In genomic region chr1:75630004-75630403, GRCh38 we compare ENCODE assay signal across 24 cellular contexts. TPM values are rescaled to one million over a fixed set of nuclear protein-coding genes. Genes with fewer than 3 reads are reported as not detected.
A peak's percentile ranks its signal among the peaks of the same experiment; 100 is the strongest.
DNase-seq lines count a peak whose midpoint lies in the region; ATAC-seq, FAIRE-seq and TF ChIP-seq lines count a peak whose summit lies in the region.
"Had no signal": no experiment of that assay in that cellular context is flagged by ENCODE, and none has a peak within 500 bp of the region (broad histone marks: within the 10 kb centered on the region; RNA-seq: fewer than 3 reads in every experiment).

No MANE protein-coding gene starts in this region.

- H3K4ac ChIP-seq in neuronal stem cell (ENCODE audit: low read length): no peak overlapping the region

- in situ Hi-C loops in K562 (cut with MboI): no loop called here

- no peak overlapping the region for H3K27ac ChIP-seq in K562 (ENCODE audit: extremely low read depth, low read depth, low read length)
- H3K27ac ChIP-seq in neuronal stem cell (replicated peaks; ENCODE audit: low read length): no peak overlapping the region
- no peak overlapping the region for H3K27ac ChIP-seq in small intestine (ENCODE audit: low read depth in 1 of 2, low read length in 1 of 2)
- H3K27ac ChIP-seq: body of pancreas, parathyroid adenoma, Peyer's patch, right atrium auricular region, tibial artery had no signal

- TF ChIP-seq RAD21 in K562 (CRISPR knock-in tag; conservative IDR thresholded peaks at IDR 0.05 in 1 of 2, IDR thresholded peaks at IDR 0.05 in 1 of 2): no peak

- no peak overlapping the region for H2BK15ac ChIP-seq in neuronal stem cell (ENCODE audit: low read length)

- no peak overlapping the region for H3K4me3 ChIP-seq in K562
- H3K4me3 ChIP-seq in neuronal stem cell (ENCODE audit: low read length in 2 of 2): no peak overlapping the region
- H3K4me3 ChIP-seq in small intestine (ENCODE audit: low read depth in 1 of 2, low read length in 2 of 2): no peak overlapping the region
- H3K4me3 ChIP-seq: body of pancreas, HAP-1, Peyer's patch, right atrium auricular region, tibial artery had no signal

- H2AFZ ChIP-seq in K562 (ENCODE audit: low read depth, low read length) (no peak overlapping the region), neuronal stem cell (ENCODE audit: low read length) (no peak overlapping the region)
- H2AFZ ChIP-seq: parathyroid adenoma had no signal

- H2BK5ac ChIP-seq in neuronal stem cell (ENCODE audit: low read length): no peak overlapping the region

- H3K4me2 ChIP-seq in K562 (ENCODE audit: insufficient read depth, low read length) (no peak overlapping the region), neuronal stem cell (ENCODE audit: insufficient read depth, low read length, poor library complexity, severe bottlenecking) (no peak overlapping the region)

- H3K9me1 ChIP-seq in K562 (ENCODE audit: control insufficient read depth, insufficient read depth, low read length): no peaks in the 10 kb centered on the region

- H4K91ac ChIP-seq in neuronal stem cell (ENCODE audit: low read depth, low read length, poor library complexity): no peak overlapping the region

- no peak overlapping the region for H3K18ac ChIP-seq in neuronal stem cell (ENCODE audit: low read length)

- TF ChIP-seq EP300 in K562 (IDR thresholded peaks at IDR 0.05; ENCODE audit: low read length): no peak

- no peaks in the 10 kb centered on the region for H3K79me1 ChIP-seq in neuronal stem cell (ENCODE audit: low read depth, low read length)

- H3K23ac ChIP-seq in neuronal stem cell (ENCODE audit: low read depth, low read length, poor library complexity): no peak overlapping the region

- H4K8ac ChIP-seq in neuronal stem cell (ENCODE audit: low read depth, low read length): no peak overlapping the region

- no TSS peak for BruUV-seq in K562 (replicated peaks; lab: Mats Ljungman, UMichigan)

- 0% methylated on average over 1 of the region's 1 CpG for WGBS in K562 (ENCODE audit: insufficient coverage, low coverage, missing lambda C conversion rate)
- no CpG with 5 or more reads among the region's 1 CpG for WGBS in neuronal stem cell (ENCODE audit: extremely low coverage in 2 of 2, insufficient read length in 2 of 2, insufficient replicate concordance in 1 of 2), 2 donors
- WGBS in small intestine, 3 donors: 13 to 28% (median 15%) methylated on average over 1 of the region's 1 CpG

- POLR2A ChIA-PET in K562 (lab: Yijun Ruan, JAX): interaction anchor here (0.8 to 1.2 kb wide), 2 partner anchors 156 to 398 kb away, joined by 4 read pairs; partner anchors contain the start of gene RABGGTB

- no peak overlapping the region for H3K9ac ChIP-seq in K562 (ENCODE audit: insufficient read depth in 1 of 2, low read depth in 2 of 2, low read length in 2 of 2)
- H3K9ac ChIP-seq in neuronal stem cell (ENCODE audit: low read depth, low read length, poor library complexity): no peak overlapping the region
- H3K9ac ChIP-seq: parathyroid adenoma had no signal

- peak; percentile 56; the same call in 2 of the 3 replicates for ATAC-seq in K562
- ATAC-seq: body of pancreas, natural killer cell had no signal

- H3K36me3 ChIP-seq in K562 (ENCODE audit: control insufficient read depth, insufficient read depth, low read length) (no peaks in the 10 kb centered on the region), neuronal stem cell (replicated peaks in 1 of 2; ENCODE audit: control insufficient read depth in 2 of 2, insufficient read depth in 2 of 2, low read length in 2 of 2) (no peaks in the 10 kb centered on the region), small intestine (ENCODE audit: control insufficient read depth in 2 of 2, insufficient read depth in 2 of 2, low read length in 2 of 2) (no peaks in the 10 kb centered on the region)
- H3K36me3 ChIP-seq: HAP-1, Peyer's patch, right atrium auricular region, tibial artery had no signal

- FAIRE-seq in K562 (lab: Jason Lieb, UNC): no peak
- no peak for FAIRE-seq in small intestine (lab: Jason Lieb, UNC)

- TF ChIP-seq CTCF in K562 (IDR thresholded peaks at IDR 0.05 in 2 of 3, conservative IDR thresholded peaks at IDR 0.05 in 1 of 3; ENCODE audit: insufficient read depth in 2 of 3, low read depth in 1 of 3, low read length in 3 of 3): no peak

- H3K9me3 ChIP-seq in K562 (replicated peaks; ENCODE audit: control insufficient read depth, insufficient read depth, low read depth, low read length): no peaks in the 10 kb centered on the region
- no peaks in the 10 kb centered on the region for H3K9me3 ChIP-seq in neuronal stem cell (replicated peaks in 1 of 2; ENCODE audit: control insufficient read depth in 2 of 2, insufficient read depth in 1 of 2, low read depth in 1 of 2, low read length in 2 of 2)
- H3K9me3 ChIP-seq in small intestine (ENCODE audit: control insufficient read depth, low read depth): no peaks in the 10 kb centered on the region
- H3K9me3 ChIP-seq: body of pancreas, HAP-1, Peyer's patch, right atrium auricular region, tibial artery had no signal

- intact Hi-C loops in K562 (cut with micrococcal nuclease): no loop called here

- no peak overlapping the region for H2BK120ac ChIP-seq in neuronal stem cell (ENCODE audit: low read depth, low read length)

- no peak overlapping the region for H3K14ac ChIP-seq in neuronal stem cell (ENCODE audit: low read length)

- no peaks in the 10 kb centered on the region for H4K20me1 ChIP-seq in K562 (replicated peaks; ENCODE audit: control insufficient read depth, insufficient read depth, low read length)

- H2BK12ac ChIP-seq in neuronal stem cell (ENCODE audit: low read length): no peak overlapping the region

- no peak overlapping the region for H2AK5ac ChIP-seq in neuronal stem cell (ENCODE audit: low read depth, low read length)

- H3K27me3 ChIP-seq in K562 (ENCODE audit: control insufficient read depth in 2 of 2, insufficient read depth in 2 of 2, low read length in 2 of 2): no peaks in the 10 kb centered on the region
- peaks cover 0 to 28% (median 0%) of the 10 kb centered on the region in 3 experiments for H3K27me3 ChIP-seq in neuronal stem cell (ENCODE audit: control insufficient read depth in 3 of 3, insufficient read depth in 3 of 3, low read depth in 1 of 3, low read length in 3 of 3)
- no peaks in the 10 kb centered on the region for H3K27me3 ChIP-seq in small intestine (ENCODE audit: control insufficient read depth in 2 of 2, insufficient read depth in 2 of 2, low read length in 2 of 2)
- H3K27me3 ChIP-seq: body of pancreas, Peyer's patch, right atrium auricular region had no signal

- H3K79me2 ChIP-seq in K562 (ENCODE audit: control insufficient read depth, insufficient read depth, low read length): no peaks in the 10 kb centered on the region
- H3K79me2 ChIP-seq: parathyroid adenoma had no signal

- peak in 2 of 3 experiments; percentile 59 to 79 for DNase-seq in NCI-H1417 (lab: John Stamatoyannopoulos, UW)
- DNase-seq in NCI-H1417 treated with DMSO at 0.1 percent for 48 hours (lab: John Stamatoyannopoulos, UW): no peak
- DNase-seq in NCI-H2107 treated with DMSO at 0.1 percent for 48 hours (lab: John Stamatoyannopoulos, UW; ENCODE audit: unreplicated experiment): peak; percentile 70
- DNase-seq in K562 (ENCODE audit: extremely low read depth in 1 of 4, low spot score in 3 of 4): no peak
- peak; percentile 26 for DNase-seq in neuronal stem cell (ENCODE audit: low spot score)
- DNase-seq in foreskin melanocyte: no peak
- no peak for DNase-seq in stimulated activated CD4-positive, alpha-beta T cell treated with anti-CD3 and anti-CD28 coated beads, Interleukin-12 subunit alpha, Interleukin-12 subunit beta, amount 100 ng/mL, for 4 hours
- no peak for DNase-seq in small intestine
- DNase-seq: activated B cell treated with CpG ODN at 0.5 μM for 24 hours; activated CD4-positive, alpha-beta T cell treated with anti-CD3 and anti-CD28 coated beads, Interleukin-2, amount 50 U/mL, for 1 hour; activated naive CD4-positive, alpha-beta T cell treated with Interleukin-2 at 50 U/mL for 16 hours; body of pancreas; CD4-positive, alpha-beta T cell; KG1; midbrain; natural killer cell; NCI-H1694; NK-92 treated with Interleukin-12 subunit alpha and Interleukin-12 subunit beta, amount 100 ng/mL, for 24 hours; Peyer's patch; SHP77 treated with DMSO at 0.1 percent for 48 hours; tibial artery had no signal

- no peaks in the 10 kb centered on the region for H3K4me1 ChIP-seq in K562 (replicated peaks in 1 of 2; ENCODE audit: control insufficient read depth in 2 of 2, insufficient read depth in 2 of 2, low read length in 2 of 2)
- H3K4me1 ChIP-seq in neuronal stem cell (ENCODE audit: control insufficient read depth in 2 of 2, insufficient read depth in 1 of 2, low read depth in 1 of 2, low read length in 2 of 2): peaks cover 5 to 12% of the 10 kb centered on the region in 2 donors
- H3K4me1 ChIP-seq in small intestine (ENCODE audit: control insufficient read depth in 2 of 2, insufficient read depth in 1 of 2, low read depth in 1 of 2, low read length in 1 of 2): no peaks in the 10 kb centered on the region
- H3K4me1 ChIP-seq: body of pancreas, HAP-1, parathyroid adenoma, Peyer's patch, right atrium auricular region, tibial artery had no signal

- TF ChIP-seq POLR2A in K562 (conservative IDR thresholded peaks at IDR 0.05): no peak

- CTCF ChIA-PET in K562 (lab: Yijun Ruan, JAX; ENCODE audit: low intra/inter-chr PET ratio): interaction anchor here (0.9 to 1.5 kb wide), 2 partner anchors 204 to 396 kb away, joined by 3 read pairs; no protein-coding TSS in a partner anchor

TF ChIP-seq in K562, 482 proteins besides CTCF, POLR2A, EP300 and RAD21 (continues in another document):
- TF ChIP-seq PHB2 (IDR thresholded peaks at IDR 0.05; ENCODE audit: low read depth): no peak

RNA-seq across cellular contexts. Expression of gene SLC44A5, which starts 19.1 kb away (rescaled TPM):
- 8.0 and 18.5 TPM in 2 replicates for total RNA-seq in K562 (2011; cell fraction: chromatin; rRNA removed; ENCODE audit: low replicate concordance)
- 3.5 and 4.7 TPM in 2 replicates for total RNA-seq in K562 (2011; cell fraction: nucleolus; rRNA removed)
- 8.0 and 13.5 TPM in 2 replicates for total RNA-seq in K562 (2011; cell fraction: nucleoplasm; rRNA removed)
- total RNA-seq in K562 (2014; rRNA removed) (1.2 and 2.1 TPM in 2 replicates), K562 (2014; rRNA removed; fragmentation: Illumina TruSeq; extraction: Trizol) (4.3 and 4.5 TPM in 2 replicates), K562 (2015; rRNA removed; fragmentation: Illumina TruSeq; extraction: Trizol) (3.1 and 3.4 TPM in 2 replicates), K562 (2021) (1.9 and 2.1 TPM in 2 replicates)
- polyA plus RNA-seq in K562 (2011; rRNA removed) (4.1 and 10.1 TPM in 2 replicates), K562 (2014; fragmentation: Illumina TruSeq; extraction: Trizol) (3.2 and 3.6 TPM in 2 replicates), K562 (2014; fragmentation: Nextera tagmentation; extraction: Ambion mirVana) (1 to 10 TPM; 1.2 to 1.8 TPM), K562 (2014; rRNA removed) (3.2 and 4.1 TPM in 2 replicates), small intestine (1 to 10 TPM in 1 of 3 donors, under 1 TPM in 1, not detected in 1; 0.40 to 1.4 TPM)
- 1.00 and 1.2 TPM in 2 replicates for polyA plus RNA-seq in K562 (2011; cell fraction: cytosol; rRNA removed)
- 4.9 and 12.0 TPM in 2 replicates for polyA plus RNA-seq in K562 (2011; cell fraction: nucleus; rRNA removed)
- polyA plus RNA-seq in K562 (2012): 2.0 and 5.6 TPM in 2 replicates
- polyA minus RNA-seq in K562 (2011; rRNA and poly(A)+ RNA removed): 3.1 and 7.0 TPM in 2 replicates
- 0.36 and 2.0 TPM in 2 replicates for polyA minus RNA-seq in K562 (2011; cell fraction: cytosol; rRNA and poly(A)+ RNA removed)
- polyA minus RNA-seq in K562 (2011; cell fraction: nucleus; rRNA and poly(A)+ RNA removed): 4.0 and 7.0 TPM in 2 replicates
- polyA plus RNA-seq in neuronal stem cell (2013, experiment 1 of 2): 2.5 TPM
- polyA plus RNA-seq in neuronal stem cell (2013, experiment 2 of 2): 2.6 TPM
- total RNA-seq: CD4-positive, alpha-beta T cell had no signal

Comparison
In these comparisons a context has a peak if more than half of its experiments do, and no peak if none do; other contexts are left out.
1. DNase-seq: peak in NCI-H1417 (2 of 3), NCI-H2107 treated with DMSO at 0.1 percent for 48 hours (single experiment) and neuronal stem cell (single experiment); none in NCI-H1417 treated with DMSO at 0.1 percent for 48 hours (single experiment), K562 (0 of 4), foreskin melanocyte (single experiment), stimulated activated CD4-positive, alpha-beta T cell treated with anti-CD3 and anti-CD28 coated beads, Interleukin-12 subunit alpha, Interleukin-12 subunit beta, amount 100 ng/mL, for 4 hours (single experiment) and small intestine (single experiment).